8 cellular contexts compared by ENCODE assay signal in genomic region chr11:114280696-114281095, GRCh38. TPM values are rescaled to one million over a fixed set of nuclear protein-coding genes. Genes with fewer than 3 reads are reported as not detected.
A peak's percentile ranks its signal among the peaks of the same experiment; 100 is the strongest.
DNase-seq lines count a peak whose midpoint lies in the region; ATAC-seq and TF ChIP-seq lines count a peak whose summit lies in the region.

No MANE protein-coding gene starts in this region.

- H3K27me3 ChIP-seq in esophagus (ENCODE audit: control insufficient read depth in 1 of 2, insufficient read depth in 2 of 2, low read length in 2 of 2): no peaks in the 10 kb centered on the region

- POLR2A ChIA-PET in RWPE1 (lab: Yijun Ruan, JAX; ENCODE audit: low non-redundant PET): no interaction called here

- H3K4me3 Mint-ChIP-seq in T-helper 2 cell treated with Interferon-gamma antibody and Interleukin-4, amounts not matched to agents 5 μg/mL and 100 μg/mL, for 36 hours: no peak overlapping the region

- H3K4me1 Mint-ChIP-seq in T-helper 2 cell treated with Interferon-gamma antibody and Interleukin-4, amounts not matched to agents 5 μg/mL and 100 μg/mL, for 36 hours (ENCODE audit: low read depth): no peaks in the 10 kb centered on the region

- peak; percentile 39 for ATAC-seq in omental fat pad (ENCODE audit: low FRiP score)

- H3K27me3 Mint-ChIP-seq in T-helper 2 cell treated with Interferon-gamma antibody and Interleukin-4, amounts not matched to agents 5 μg/mL and 100 μg/mL, for 36 hours (ENCODE audit: low read depth): peaks cover 7% of the 10 kb centered on the region

- DNase-seq in Daoy (ENCODE audit: low read depth) (peak; percentile 86), LNCaP clone FGC (ENCODE audit: low read depth) (no peak), RWPE1 (ENCODE audit: low spot score) (peak; percentile 49), omental fat pad (ENCODE audit: low spot score) (no peak), OCI-M2 (lab: John Stamatoyannopoulos, UW; ENCODE audit: unreplicated experiment) (no peak), NK-92 (lab: John Stamatoyannopoulos, UW; ENCODE audit: unreplicated experiment) (no peak)
- DNase-seq in T-helper 2 cell treated with Interferon-gamma antibody and Interleukin-4, amounts not matched to agents 5 μg/mL and 100 μg/mL, for 36 hours (ENCODE audit: low spot score): no peak

- H3K36me3 ChIP-seq in esophagus (ENCODE audit: control insufficient read depth in 2 of 2, insufficient read depth in 2 of 2, low read length in 1 of 2): no peaks in the 10 kb centered on the region

- H3K27ac Mint-ChIP-seq in T-helper 2 cell treated with Interferon-gamma antibody and Interleukin-4, amounts not matched to agents 5 μg/mL and 100 μg/mL, for 36 hours: no peak overlapping the region

- 50 to 57% methylated on average over 6 of the region's 6 CpGs for WGBS in esophagus, 2 donors

- H3K4me1 ChIP-seq in esophagus (ENCODE audit: control insufficient read depth in 2 of 2, insufficient read depth in 2 of 2, low read length in 1 of 2): peaks cover 4 to 12% of the 10 kb centered on the region in 2 donors

- H3K27ac ChIP-seq in RWPE1: peak overlapping the region; percentile 88
- peak overlapping the region; percentile 78 to 86 for H3K27ac ChIP-seq in esophagus (ENCODE audit: low read depth in 2 of 2, low read length in 1 of 2)

- no peaks in the 10 kb centered on the region for H3K36me3 Mint-ChIP-seq in T-helper 2 cell treated with Interferon-gamma antibody and Interleukin-4, amounts not matched to agents 5 μg/mL and 100 μg/mL, for 36 hours (ENCODE audit: low read depth)

- no peaks in the 10 kb centered on the region for H3K9me3 ChIP-seq in esophagus (ENCODE audit: control insufficient read depth in 2 of 2, insufficient read depth in 1 of 2, low read depth in 1 of 2, low read length in 1 of 2)

- CTCF ChIA-PET in RWPE1 (lab: Yijun Ruan, JAX): interaction anchor here (0.5 to 1.5 kb wide), 3 partner anchors 20 to 483 kb away, joined by 4 to 5 read pairs (median 4); no protein-coding TSS in a partner anchor

- H3K4me3 ChIP-seq in LNCaP clone FGC (ENCODE audit: low read depth, low read length): no peak overlapping the region
- no peak overlapping the region for H3K4me3 ChIP-seq in esophagus (ENCODE audit: low read depth in 1 of 2, low read length in 2 of 2)

- TF ChIP-seq CTCF in LNCaP clone FGC (IDR thresholded peaks at IDR 0.05; ENCODE audit: control insufficient read depth, extremely low read depth, insufficient read depth): peak; percentile 87
- TF ChIP-seq CTCF in RWPE1 (conservative IDR thresholded peaks at IDR 0.05; ENCODE audit: low read depth): peak; percentile 63
- no peak for TF ChIP-seq CTCF in omental fat pad (IDR thresholded peaks at IDR 0.05)

- no peaks in the 10 kb centered on the region for H3K9me3 Mint-ChIP-seq in T-helper 2 cell treated with Interferon-gamma antibody and Interleukin-4, amounts not matched to agents 5 μg/mL and 100 μg/mL, for 36 hours

RNA-seq across cellular contexts. Expression of gene NNMT, which starts 15.5 kb away (rescaled TPM):
- 187 and 246 TPM in 2 replicates for total RNA-seq in Daoy (2014; rRNA removed; shearing (Covaris generic))
- 10 to 100 TPM; 23.5 to 69.1 TPM for polyA plus RNA-seq in esophagus
- total RNA-seq in omental fat pad: 1,000 to 10,000 TPM in 3 of 4 donors, 100 to 1,000 TPM in 1; 712 to 1,460 (median 1,382) TPM

Comparison
In these comparisons a context has a peak if more than half of its experiments do, and no peak if none do; other contexts are left out.
1. DNase-seq: peak in Daoy (single experiment) and RWPE1 (single experiment); none in LNCaP clone FGC (single experiment), omental fat pad (single experiment), OCI-M2 (single experiment), NK-92 (single experiment) and T-helper 2 cell treated with Interferon-gamma antibody and Interleukin-4, amounts not matched to agents 5 μg/mL and 100 μg/mL, for 36 hours (single experiment).
2. CTCF ChIP-seq: peak in LNCaP clone FGC (single experiment) and RWPE1 (single experiment); none in omental fat pad (0 of 3).